Comparison of ENCODE assay signal across 1 cellular context in the genomic region with DNA sequence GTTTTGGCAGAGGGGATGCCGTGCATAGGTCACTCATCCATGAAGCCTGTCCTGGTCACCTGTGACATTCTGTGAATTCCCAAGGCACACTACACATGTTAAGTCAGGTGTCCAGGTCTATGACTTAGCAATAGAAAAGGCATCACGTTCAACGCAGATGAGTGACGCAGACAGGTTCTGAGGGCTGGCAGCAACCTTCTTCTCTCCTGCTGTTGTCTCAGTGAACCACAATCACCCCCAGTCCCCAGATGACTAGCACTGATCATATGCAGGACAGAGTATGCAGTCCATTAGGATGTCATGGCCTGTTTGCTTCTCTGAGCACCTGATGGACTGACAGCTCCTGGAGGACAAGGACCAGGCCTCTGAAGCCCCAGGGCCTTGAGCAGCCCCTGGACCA.
TF ChIP-seq lines count a peak whose summit lies in the region.

No MANE protein-coding gene starts in this region.

TF ChIP-seq in IMR-90, 13 proteins besides CTCF, POLR2A, EP300 and RAD21:
- TF ChIP-seq NFE2L2 (IDR thresholded peaks at IDR 0.05; ENCODE audit: low read depth, low read length), result no peak
- TF ChIP-seq RFX5 (IDR thresholded peaks at IDR 0.05; ENCODE audit: low read depth, low read length), result no peak
- no peak for TF ChIP-seq CEBPB (IDR thresholded peaks at IDR 0.05; ENCODE audit: low read depth, low read length)
